ENCODE assay signal across 1 cellular context in the genomic region with DNA sequence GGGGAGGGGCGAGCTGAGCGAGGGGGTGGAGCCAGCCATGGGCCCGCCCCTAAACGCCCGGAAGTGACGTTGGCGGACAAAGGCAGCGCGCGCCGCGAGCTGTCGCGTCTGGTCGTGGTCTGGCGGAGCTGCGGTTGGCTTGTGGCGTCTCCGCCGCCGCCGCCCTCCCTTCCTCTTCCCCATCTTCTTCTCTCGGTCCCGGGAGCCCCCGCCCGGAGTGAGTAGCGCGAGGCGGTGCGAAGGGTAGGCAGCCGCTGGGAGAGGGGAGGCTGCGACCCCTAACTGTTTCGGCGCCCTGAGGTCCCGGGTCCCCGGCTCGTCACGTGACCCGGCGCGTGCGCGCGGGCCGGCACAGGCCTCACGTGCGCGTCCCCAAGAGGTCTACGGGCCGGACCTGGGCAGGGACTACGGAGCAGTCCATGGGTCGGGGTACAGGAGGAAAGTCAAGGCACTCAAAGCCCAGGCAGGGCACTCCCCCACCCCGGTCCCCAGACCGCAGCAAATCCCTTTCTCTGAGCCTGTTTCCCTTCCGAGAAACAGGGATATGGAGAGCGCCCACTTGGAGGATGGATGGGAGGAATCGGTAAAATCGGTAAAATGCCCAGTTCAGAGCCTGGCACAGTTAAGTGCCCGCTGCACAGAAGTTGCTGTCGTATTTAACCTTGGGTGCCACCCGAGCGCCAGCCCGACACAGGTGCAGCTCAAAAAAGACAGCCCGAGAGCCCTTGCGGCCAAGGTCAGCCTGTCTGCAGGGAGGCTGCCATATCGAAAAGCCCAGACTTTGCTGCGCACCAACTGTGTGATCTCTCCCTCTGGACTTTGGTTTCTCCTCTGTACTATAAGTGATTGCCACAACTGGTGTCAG.
A peak's percentile ranks its signal among the peaks of the same experiment; 100 is the strongest.
TF ChIP-seq lines count a peak whose summit lies in the region.

A gene with protein sequence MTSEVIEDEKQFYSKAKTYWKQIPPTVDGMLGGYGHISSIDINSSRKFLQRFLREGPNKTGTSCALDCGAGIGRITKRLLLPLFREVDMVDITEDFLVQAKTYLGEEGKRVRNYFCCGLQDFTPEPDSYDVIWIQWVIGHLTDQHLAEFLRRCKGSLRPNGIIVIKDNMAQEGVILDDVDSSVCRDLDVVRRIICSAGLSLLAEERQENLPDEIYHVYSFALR (plus strand): TSS at position 85 of the 865 bp plus-strand sequence. CDS start 6,541 bp downstream, outside the sequence.

TF ChIP-seq in HCT116, 20 proteins besides CTCF, POLR2A, EP300 and RAD21 (continued from another document):
- TF ChIP-seq, protein P1, sequence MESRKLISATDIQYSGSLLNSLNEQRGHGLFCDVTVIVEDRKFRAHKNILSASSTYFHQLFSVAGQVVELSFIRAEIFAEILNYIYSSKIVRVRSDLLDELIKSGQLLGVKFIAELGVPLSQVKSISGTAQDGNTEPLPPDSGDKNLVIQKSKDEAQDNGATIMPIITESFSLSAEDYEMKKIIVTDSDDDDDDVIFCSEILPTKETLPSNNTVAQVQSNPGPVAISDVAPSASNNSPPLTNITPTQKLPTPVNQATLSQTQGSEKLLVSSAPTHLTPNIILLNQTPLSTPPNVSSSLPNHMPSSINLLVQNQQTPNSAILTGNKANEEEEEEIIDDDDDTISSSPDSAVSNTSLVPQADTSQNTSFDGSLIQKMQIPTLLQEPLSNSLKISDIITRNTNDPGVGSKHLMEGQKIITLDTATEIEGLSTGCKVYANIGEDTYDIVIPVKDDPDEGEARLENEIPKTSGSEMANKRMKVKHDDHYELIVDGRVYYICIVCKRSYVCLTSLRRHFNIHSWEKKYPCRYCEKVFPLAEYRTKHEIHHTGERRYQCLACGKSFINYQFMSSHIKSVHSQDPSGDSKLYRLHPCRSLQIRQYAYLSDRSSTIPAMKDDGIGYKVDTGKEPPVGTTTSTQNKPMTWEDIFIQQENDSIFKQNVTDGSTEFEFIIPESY (IDR thresholded peaks at IDR 0.05; ENCODE audit: extremely low read depth, insufficient replicate concordance, low read length): no peak
- TF ChIP-seq SIN3A (IDR thresholded peaks at IDR 0.05; ENCODE audit: low read depth): peak; percentile 98
- peak; percentile 47 for TF ChIP-seq JUND (IDR thresholded peaks at IDR 0.05)
- TF ChIP-seq, protein P2, sequence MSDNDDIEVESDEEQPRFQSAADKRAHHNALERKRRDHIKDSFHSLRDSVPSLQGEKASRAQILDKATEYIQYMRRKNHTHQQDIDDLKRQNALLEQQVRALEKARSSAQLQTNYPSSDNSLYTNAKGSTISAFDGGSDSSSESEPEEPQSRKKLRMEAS (IDR thresholded peaks at IDR 0.05): peak; percentile 99
- TF ChIP-seq EZH2 (IDR thresholded peaks at IDR 0.05): no peak
- TF ChIP-seq EZH2phosphoT487 (IDR thresholded peaks at IDR 0.05; ENCODE audit: borderline replicate concordance): no peak
- TF ChIP-seq POLR2AphosphoS5 (IDR thresholded peaks at IDR 0.05; ENCODE audit: low read depth, low read length): peak; percentile 90
- TF ChIP-seq YY1 (IDR thresholded peaks at IDR 0.05; ENCODE audit: extremely low read depth, insufficient replicate concordance, low read depth, low read length): peak; percentile 11
- TF ChIP-seq SRF (IDR thresholded peaks at IDR 0.05; ENCODE audit: low read depth): no peak
- TF ChIP-seq SP1 (IDR thresholded peaks at IDR 0.05; ENCODE audit: low read depth): peak; percentile 58; the same call in 1 of the 2 replicates
- TF ChIP-seq ZFX (IDR thresholded peaks at IDR 0.05): peak; percentile 44; the same call in 1 of the 2 replicates
